In genomic region chr5:140357731-140358093, GRCh38 we compare ENCODE assay signal across 9 cellular contexts. TPM values are rescaled to one million over a fixed set of nuclear protein-coding genes. Genes with fewer than 3 reads are reported as not detected.
DNase-seq lines count a peak whose midpoint lies in the region; ATAC-seq and TF ChIP-seq lines count a peak whose summit lies in the region.
"Had no signal": no experiment of that assay in that cellular context is flagged by ENCODE, and none has a peak within 500 bp of the region (broad histone marks: within the 10 kb centered on the region; RNA-seq: fewer than 3 reads in every experiment).

No MANE protein-coding gene starts in this region.

- TF ChIP-seq CTCF in esophagus squamous epithelium (IDR thresholded peaks at IDR 0.05), result peak; percentile 78 to 94 (median 90)

- intact Hi-C loops in esophagus squamous epithelium (cut with DNase I), result loop anchor here (5.0 kb wide), 1 partner anchor 195 kb away; no protein-coding TSS in a partner anchor

- TF ChIP-seq POLR2A in esophagus squamous epithelium (IDR thresholded peaks at IDR 0.05), result no peak

- peak overlapping the region; percentile 29 for H3K4me3 ChIP-seq in Jurkat, Clone E6-1 (ENCODE audit: low read length)
- peak overlapping the region in 2 of 4 donors; percentile 13 to 47 for H3K4me3 ChIP-seq in esophagus squamous epithelium
- H3K4me3 ChIP-seq: skin epidermis had no signal

- WGBS in esophagus squamous epithelium, 2 donors, result 0% methylated on average over 3 to 4 of the region's 18 CpGs

- no peak overlapping the region for H3K27ac Mint-ChIP-seq in activated T-cell treated with anti-CD3 and anti-CD28 coated beads, Interleukin-2, amount 50 U/mL, for 24 hours
- H3K27ac Mint-ChIP-seq in natural killer cell treated with Interleukin-12 subunit alpha and Interleukin-12 subunit beta and Interleukin-15 and Interleukin-18, amount 100 ng/mL, for 72 hours, result peak overlapping the region; percentile 3 to 59

- no peaks in the 10 kb centered on the region for H3K9me3 Mint-ChIP-seq in activated T-cell treated with anti-CD3 and anti-CD28 coated beads, Interleukin-2, amount 50 U/mL, for 24 hours
- no peaks in the 10 kb centered on the region for H3K9me3 Mint-ChIP-seq in natural killer cell treated with Interleukin-12 subunit alpha and Interleukin-12 subunit beta and Interleukin-15 and Interleukin-18, amount 100 ng/mL, for 72 hours

- peaks cover 3% of the 10 kb centered on the region for H3K27me3 Mint-ChIP-seq in activated T-cell treated with anti-CD3 and anti-CD28 coated beads, Interleukin-2, amount 50 U/mL, for 24 hours
- peaks cover 7 to 11% of the 10 kb centered on the region in 2 donors for H3K27me3 Mint-ChIP-seq in natural killer cell treated with Interleukin-12 subunit alpha and Interleukin-12 subunit beta and Interleukin-15 and Interleukin-18, amount 100 ng/mL, for 72 hours

- H3K36me3 Mint-ChIP-seq in activated T-cell treated with anti-CD3 and anti-CD28 coated beads, Interleukin-2, amount 50 U/mL, for 24 hours (ENCODE audit: low read depth), result no peaks in the 10 kb centered on the region
- H3K36me3 Mint-ChIP-seq in natural killer cell treated with Interleukin-12 subunit alpha and Interleukin-12 subunit beta and Interleukin-15 and Interleukin-18, amount 100 ng/mL, for 72 hours, result no peaks in the 10 kb centered on the region

- H3K36me3 ChIP-seq in esophagus squamous epithelium, result no peaks in the 10 kb centered on the region

- peaks cover 13% of the 10 kb centered on the region for H3K4me1 Mint-ChIP-seq in activated T-cell treated with anti-CD3 and anti-CD28 coated beads, Interleukin-2, amount 50 U/mL, for 24 hours (ENCODE audit: low read depth)
- H3K4me1 Mint-ChIP-seq in natural killer cell treated with Interleukin-12 subunit alpha and Interleukin-12 subunit beta and Interleukin-15 and Interleukin-18, amount 100 ng/mL, for 72 hours (ENCODE audit: low read depth in 2 of 2), result peaks cover 10% of the 10 kb centered on the region in 2 donors

- peaks cover 7 to 13% (median 8%) of the 10 kb centered on the region in 3 donors for H3K4me1 ChIP-seq in esophagus squamous epithelium

- DNase-seq in DMS79 (lab: John Stamatoyannopoulos, UW) (peak; percentile 45), OCI-M1 (lab: John Stamatoyannopoulos, UW) (peak; percentile 90), esophagus squamous epithelium (lab: John Stamatoyannopoulos, UW) (peak; percentile 38)
- DNase-seq in Jurkat, Clone E6-1 (ENCODE audit: low read depth, low spot score), result peak; percentile 71
- DNase-seq in activated T-cell treated with anti-CD3 and anti-CD28 coated beads, Interleukin-2, amount 50 U/mL, for 24 hours, result peak; percentile 81
- peak; percentile 80 for DNase-seq in natural killer cell treated with Interleukin-12 subunit alpha and Interleukin-12 subunit beta and Interleukin-15 and Interleukin-18, amount 100 ng/mL, for 72 hours (ENCODE audit: low spot score)
- peak; percentile 80 for DNase-seq in stimulated activated naive CD8-positive, alpha-beta T cell treated with anti-CD3 and anti-CD28 coated beads, Interleukin-15, Interleukin-2, amounts not matched to agents 100 U/mL and 50 U/mL, for 24 hours

- H3K9me3 ChIP-seq in esophagus squamous epithelium, result no peaks in the 10 kb centered on the region

- peak; percentile 97 for ATAC-seq in GM21723 (IDR thresholded peaks at IDR 0.05; ENCODE audit: unreplicated experiment)
- peak; percentile 91 to 93 for ATAC-seq in natural killer cell treated with Interleukin-12 subunit alpha and Interleukin-12 subunit beta and Interleukin-15 and Interleukin-18, amount 100 ng/mL, for 72 hours
- ATAC-seq in stimulated activated naive CD8-positive, alpha-beta T cell treated with anti-CD3 and anti-CD28 coated beads, Interleukin-15, Interleukin-2, amounts not matched to agents 100 U/mL and 50 U/mL, for 24 hours, result peak; percentile 94

- H3K27ac ChIP-seq in esophagus squamous epithelium, result no peak overlapping the region

- peak overlapping the region; percentile 53 for H3K4me3 Mint-ChIP-seq in activated T-cell treated with anti-CD3 and anti-CD28 coated beads, Interleukin-2, amount 50 U/mL, for 24 hours
- H3K4me3 Mint-ChIP-seq in natural killer cell treated with Interleukin-12 subunit alpha and Interleukin-12 subunit beta and Interleukin-15 and Interleukin-18, amount 100 ng/mL, for 72 hours, result peak overlapping the region; percentile 63

- H3K27me3 ChIP-seq in esophagus squamous epithelium, result no peaks in the 10 kb centered on the region

RNA-seq across cellular contexts. Expression of gene SLC4A9, which starts 2.3 kb away (rescaled TPM):
- polyA plus RNA-seq in Jurkat, Clone E6-1 (2012; ENCODE audit: insufficient read depth, insufficient read length), result not detected
- 1 to 10 TPM in 1 of 4 donors, under 1 TPM in 1, not detected in 2; 0.04 to 1.2 TPM for total RNA-seq in esophagus squamous epithelium
- not detected for total RNA-seq in natural killer cell treated with Interleukin-12 subunit alpha and Interleukin-12 subunit beta and Interleukin-15 and Interleukin-18, amount 100 ng/mL, for 72 hours

RNA-seq across cellular contexts. Expression of gene HBEGF, which starts 11.3 kb away (rescaled TPM):
- 3.3 TPM for polyA plus RNA-seq in Jurkat, Clone E6-1 (2012; ENCODE audit: insufficient read depth, insufficient read length)
- total RNA-seq in esophagus squamous epithelium, result 10 to 100 TPM; 24.6 to 72.4 (median 42.1) TPM
- total RNA-seq in natural killer cell treated with Interleukin-12 subunit alpha and Interleukin-12 subunit beta and Interleukin-15 and Interleukin-18, amount 100 ng/mL, for 72 hours, result 10 to 100 TPM; 56.0 to 63.0 TPM

RNA-seq across cellular contexts. Expression of gene ANKHD1, which starts 43.9 kb away (rescaled TPM):
- 76.9 TPM for polyA plus RNA-seq in Jurkat, Clone E6-1 (2012; ENCODE audit: insufficient read depth, insufficient read length)
- total RNA-seq in esophagus squamous epithelium, result 100 to 1,000 TPM in 1 of 4 donors, 10 to 100 TPM in 3; 55.7 to 130 (median 87.2) TPM
- total RNA-seq in natural killer cell treated with Interleukin-12 subunit alpha and Interleukin-12 subunit beta and Interleukin-15 and Interleukin-18, amount 100 ng/mL, for 72 hours, result 100 to 1,000 TPM; 136 to 156 TPM

RNA-seq across cellular contexts. Expression of gene PFDN1, which starts 54.8 kb away (rescaled TPM):
- 129 TPM for polyA plus RNA-seq in Jurkat, Clone E6-1 (2012; ENCODE audit: insufficient read depth, insufficient read length)
- total RNA-seq in esophagus squamous epithelium, result 10 to 100 TPM; 38.1 to 67.5 (median 60.4) TPM
- total RNA-seq in natural killer cell treated with Interleukin-12 subunit alpha and Interleukin-12 subunit beta and Interleukin-15 and Interleukin-18, amount 100 ng/mL, for 72 hours, result 10 to 100 TPM; 49.8 to 62.2 TPM

Comparison
In these comparisons a context has a peak if more than half of its experiments do, and no peak if none do; other contexts are left out.
1. DNase-seq: peak in every context shown above with its lines; median percentile 90 in OCI-M1; 81 in activated T-cell treated with anti-CD3 and anti-CD28 coated beads, Interleukin-2, amount 50 U/mL, for 24 hours; 80 in natural killer cell treated with Interleukin-12 subunit alpha and Interleukin-12 subunit beta and Interleukin-15 and Interleukin-18, amount 100 ng/mL, for 72 hours; 80 in stimulated activated naive CD8-positive, alpha-beta T cell treated with anti-CD3 and anti-CD28 coated beads, Interleukin-15, Interleukin-2, amounts not matched to agents 100 U/mL and 50 U/mL, for 24 hours; 71 in Jurkat, Clone E6-1; 45 in DMS79; 38 in esophagus squamous epithelium.